Comparison of ENCODE assay signal across 19 cellular contexts in the genomic region with DNA sequence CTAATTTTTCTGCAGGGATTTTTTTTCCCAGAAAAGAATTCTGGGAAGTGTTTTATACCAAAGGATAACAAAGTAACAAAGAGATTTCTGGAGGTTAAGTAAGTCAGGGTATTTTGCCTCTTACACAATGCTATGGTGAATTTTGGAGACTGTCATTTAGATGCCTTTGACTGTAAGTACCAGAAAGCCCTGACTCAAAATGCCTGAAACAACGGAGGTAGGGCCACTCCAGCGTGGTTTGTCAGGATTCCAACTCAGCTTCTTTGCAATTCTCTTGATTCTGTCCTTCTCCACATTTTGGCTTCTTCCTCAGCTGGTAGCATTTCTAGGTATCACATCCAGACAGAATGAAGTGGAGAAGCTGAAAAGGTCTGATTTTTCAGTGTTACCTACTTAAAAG.
DNase-seq lines count a peak whose midpoint lies in the region; ATAC-seq lines count a peak whose summit lies in the region.
"Had no signal": no experiment of that assay in that cellular context is flagged by ENCODE, and none has a peak within 500 bp of the region (broad histone marks: within the 10 kb centered on the region; RNA-seq: fewer than 3 reads in every experiment).

No MANE protein-coding gene starts in this region.

- H3K27me3 Mint-ChIP-seq in activated T-helper 17 cell treated with anti-CD3 and anti-CD28 coated beads, Interleukin-2, amount 50 U/mL, for 72 hours: no peaks in the 10 kb centered on the region
- no peaks in the 10 kb centered on the region for H3K27me3 Mint-ChIP-seq in activated CD4-positive, alpha-beta memory T cell treated with anti-CD3 and anti-CD28 coated beads for 36 hours
- H3K27me3 Mint-ChIP-seq: activated naive CD8-positive, alpha-beta T cell treated with anti-CD3 and anti-CD28 coated beads for 36 hours; dendritic cell treated with granulocyte-macrophage colony-stimulating factor and Interleukin-4, amounts not matched to agents 40 ng/mL and 50 ng/mL, for 4 days; naive thymus-derived CD4-positive, alpha-beta T cell; stimulated activated naive CD8-positive, alpha-beta T cell treated with anti-CD3 and anti-CD28 coated beads, Interleukin-15, amount 100 ng/mL, for 72 hours had no signal

- H3K4me1 Mint-ChIP-seq in activated T-helper 17 cell treated with anti-CD3 and anti-CD28 coated beads, Interleukin-2, amount 50 U/mL, for 72 hours: no peaks in the 10 kb centered on the region
- H3K4me1 Mint-ChIP-seq in activated CD4-positive, alpha-beta memory T cell treated with anti-CD3 and anti-CD28 coated beads for 36 hours (ENCODE audit: low read depth): no peaks in the 10 kb centered on the region
- H3K4me1 Mint-ChIP-seq: activated naive CD8-positive, alpha-beta T cell treated with anti-CD3 and anti-CD28 coated beads for 36 hours; naive thymus-derived CD4-positive, alpha-beta T cell; stimulated activated naive CD8-positive, alpha-beta T cell treated with anti-CD3 and anti-CD28 coated beads, Interleukin-15, amount 100 ng/mL, for 72 hours had no signal

- H3K36me3 Mint-ChIP-seq in activated T-helper 17 cell treated with anti-CD3 and anti-CD28 coated beads, Interleukin-2, amount 50 U/mL, for 72 hours (ENCODE audit: low read depth): no peaks in the 10 kb centered on the region
- H3K36me3 Mint-ChIP-seq in activated CD4-positive, alpha-beta memory T cell treated with anti-CD3 and anti-CD28 coated beads for 36 hours: peaks cover 3% of the 10 kb centered on the region

- H3K9me3 Mint-ChIP-seq in activated T-helper 17 cell treated with anti-CD3 and anti-CD28 coated beads, Interleukin-2, amount 50 U/mL, for 72 hours: no peaks in the 10 kb centered on the region
- H3K9me3 Mint-ChIP-seq in activated CD4-positive, alpha-beta memory T cell treated with anti-CD3 and anti-CD28 coated beads for 36 hours: no peaks in the 10 kb centered on the region
- H3K9me3 Mint-ChIP-seq: activated naive CD8-positive, alpha-beta T cell treated with anti-CD3 and anti-CD28 coated beads for 36 hours; dendritic cell treated with granulocyte-macrophage colony-stimulating factor and Interleukin-4, amounts not matched to agents 40 ng/mL and 50 ng/mL, for 4 days; HFFc6; memory B cell; naive thymus-derived CD4-positive, alpha-beta T cell; stimulated activated naive CD8-positive, alpha-beta T cell treated with anti-CD3 and anti-CD28 coated beads, Interleukin-15, amount 100 ng/mL, for 72 hours had no signal

- POLR2A ChIA-PET in activated CD4-positive, alpha-beta memory T cell treated with anti-CD3 and anti-CD28 coated beads for 36 hours (lab: Charles Lee): no interaction called here

- intact Hi-C loops in activated CD4-positive, alpha-beta memory T cell treated with anti-CD3 and anti-CD28 coated beads for 36 hours (cut with micrococcal nuclease): loop anchor here (1.0 kb wide), 1 partner anchor 16 kb away; no protein-coding TSS in a partner anchor

- ATAC-seq in activated T-helper 17 cell treated with anti-CD3 and anti-CD28 coated beads, Interleukin-2, amount 50 U/mL, for 72 hours (replicated peaks): peak; percentile 25
- ATAC-seq in GM21360 (IDR thresholded peaks at IDR 0.05; ENCODE audit: unreplicated experiment) (no peak), HG02973 (IDR thresholded peaks at IDR 0.05; ENCODE audit: unreplicated experiment) (no peak)

- DNase-seq in GM03348 (ENCODE audit: low spot score) (peak; percentile 18), fibroblast of gingiva (ENCODE audit: low read depth) (peak; percentile 19), renal cortical epithelial cell (ENCODE audit: low read depth) (peak; percentile 6), NCI-H1694 treated with DMSO at 0.1 percent for 48 hours (lab: John Stamatoyannopoulos, UW) (no peak)
- no peak for DNase-seq in activated CD4-positive, alpha-beta memory T cell treated with anti-CD3 and anti-CD28 coated beads for 36 hours
- DNase-seq: activated CD4-positive, alpha-beta T cell treated with anti-CD3 and anti-CD28 coated beads for 1 hour; activated naive CD8-positive, alpha-beta T cell treated with anti-CD3 and anti-CD28 coated beads for 36 hours; naive thymus-derived CD4-positive, alpha-beta T cell; NCI-H1417; NCI-H524 treated with DMSO at 0.1 percent for 48 hours; small intestine; stimulated activated CD4-positive, alpha-beta T cell treated with anti-CD3 and anti-CD28 coated beads, Interleukin-2, amount 100 ng/mL, for 48 hours; stimulated activated naive CD8-positive, alpha-beta T cell treated with anti-CD3 and anti-CD28 coated beads, Interleukin-15, amount 100 ng/mL, for 72 hours had no signal

- no peak overlapping the region for H3K4me3 Mint-ChIP-seq in activated T-helper 17 cell treated with anti-CD3 and anti-CD28 coated beads, Interleukin-2, amount 50 U/mL, for 72 hours
- no peak overlapping the region for H3K4me3 Mint-ChIP-seq in activated CD4-positive, alpha-beta memory T cell treated with anti-CD3 and anti-CD28 coated beads for 36 hours
- H3K4me3 Mint-ChIP-seq: activated naive CD8-positive, alpha-beta T cell treated with anti-CD3 and anti-CD28 coated beads for 36 hours; dendritic cell treated with granulocyte-macrophage colony-stimulating factor and Interleukin-4, amounts not matched to agents 40 ng/mL and 50 ng/mL, for 4 days; HFFc6; memory B cell; naive thymus-derived CD4-positive, alpha-beta T cell; stimulated activated naive CD8-positive, alpha-beta T cell treated with anti-CD3 and anti-CD28 coated beads, Interleukin-15, amount 100 ng/mL, for 72 hours had no signal

- no peak overlapping the region for H3K27ac Mint-ChIP-seq in activated T-helper 17 cell treated with anti-CD3 and anti-CD28 coated beads, Interleukin-2, amount 50 U/mL, for 72 hours
- no peak overlapping the region for H3K27ac Mint-ChIP-seq in activated CD4-positive, alpha-beta memory T cell treated with anti-CD3 and anti-CD28 coated beads for 36 hours
- H3K27ac Mint-ChIP-seq: activated naive CD8-positive, alpha-beta T cell treated with anti-CD3 and anti-CD28 coated beads for 36 hours; dendritic cell treated with granulocyte-macrophage colony-stimulating factor and Interleukin-4, amounts not matched to agents 40 ng/mL and 50 ng/mL, for 4 days; HFFc6; memory B cell; naive thymus-derived CD4-positive, alpha-beta T cell; stimulated activated naive CD8-positive, alpha-beta T cell treated with anti-CD3 and anti-CD28 coated beads, Interleukin-15, amount 100 ng/mL, for 72 hours had no signal

- CTCF ChIA-PET in activated CD4-positive, alpha-beta memory T cell treated with anti-CD3 and anti-CD28 coated beads for 36 hours (lab: Charles Lee): no interaction called here

Comparison
In these comparisons a context has a peak if more than half of its experiments do, and no peak if none do; other contexts are left out.
1. DNase-seq: peak in GM03348 (single experiment), fibroblast of gingiva (single experiment) and renal cortical epithelial cell (single experiment); none in NCI-H1694 treated with DMSO at 0.1 percent for 48 hours (single experiment) and activated CD4-positive, alpha-beta memory T cell treated with anti-CD3 and anti-CD28 coated beads for 36 hours (single experiment).